11 cellular contexts compared by ENCODE assay signal in the genomic region with DNA sequence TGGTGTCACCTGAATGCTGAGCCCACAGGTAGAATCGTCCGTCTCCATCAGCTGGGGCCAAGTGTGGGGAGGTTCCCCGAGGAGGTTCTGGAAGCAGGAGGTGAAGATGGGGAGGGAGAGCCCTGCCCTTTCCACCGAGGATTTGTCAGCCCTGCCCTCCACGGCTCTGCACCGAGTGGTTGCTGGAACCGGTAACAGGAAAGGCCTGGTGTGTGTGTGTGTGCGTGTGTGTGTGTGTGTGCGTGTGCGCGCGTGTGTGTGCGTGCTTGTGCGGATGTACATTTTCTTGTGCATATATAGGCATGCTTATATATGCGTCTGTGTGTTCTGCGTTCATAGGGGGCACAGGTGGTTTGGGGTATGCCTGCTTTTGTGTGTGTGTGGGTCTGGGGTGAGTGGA. TPM values are rescaled to one million over a fixed set of nuclear protein-coding genes. Genes with fewer than 3 reads are reported as not detected.
DNase-seq lines count a peak whose midpoint lies in the region; ATAC-seq and TF ChIP-seq lines count a peak whose summit lies in the region.
"Had no signal": no experiment of that assay in that cellular context is flagged by ENCODE, and none has a peak within 500 bp of the region (broad histone marks: within the 10 kb centered on the region; RNA-seq: fewer than 3 reads in every experiment).

No MANE protein-coding gene starts in this region.

- RAD21 ChIA-PET in HCT116 (lab: Charles Lee; ENCODE audit: low non-redundant PET in 1 of 2, low total read pairs in 2 of 2, uncharacterized antibody in 2 of 2, unreplicated experiment in 2 of 2): interaction anchor here in 1 of 2 experiments (1.0 kb wide), 1 partner anchor 335 kb away, joined by 3 read pairs; no protein-coding TSS in a partner anchor

- H3K27me3 ChIP-seq in HCT116 (ENCODE audit: insufficient read depth, low read length) (no peaks in the 10 kb centered on the region), MM.1S (replicated peaks; ENCODE audit: insufficient read depth, low read length) (peaks cover 55% of the 10 kb centered on the region)

- H2AFZ ChIP-seq in HCT116 (ENCODE audit: low read depth, low read length, poor library complexity, severe bottlenecking) (no peak overlapping the region), MM.1S (ENCODE audit: low read length) (no peak overlapping the region)

- H4K20me1 ChIP-seq in HCT116 (ENCODE audit: insufficient read depth): no peaks in the 10 kb centered on the region
- H4K20me1 ChIP-seq in MM.1S (ENCODE audit: insufficient read depth, low read length): no peaks in the 10 kb centered on the region

- no peaks in the 10 kb centered on the region for H3F3A ChIP-seq in MM.1S (ENCODE audit: insufficient read depth, low read length)

- POLR2A ChIA-PET in HCT116 (lab: Charles Lee): no interaction called here

- no peak for TF ChIP-seq CTCF in HCT116 (IDR thresholded peaks at IDR 0.05 in 2 of 3, conservative IDR thresholded peaks at IDR 0.05 in 1 of 3; ENCODE audit: borderline replicate concordance in 1 of 3, insufficient read depth in 1 of 3, low read depth in 2 of 3, low read length in 2 of 3)
- TF ChIP-seq CTCF in MM.1S (IDR thresholded peaks at IDR 0.05; ENCODE audit: low read length): no peak

- no TSS peak for BruUV-seq in HCT116 (replicated peaks; lab: Mats Ljungman, UMichigan)

- peaks cover 32 to 55% of the 10 kb centered on the region in 2 experiments for H3K4me1 ChIP-seq in HCT116 (ENCODE audit: control insufficient read depth in 1 of 2, insufficient read depth in 2 of 2, low read length in 2 of 2)
- H3K4me1 ChIP-seq in MM.1S (ENCODE audit: low read length): no peaks in the 10 kb centered on the region

- TF ChIP-seq RAD21 in HCT116 (IDR thresholded peaks at IDR 0.05; ENCODE audit: low read depth): no peak

- H3K27ac ChIP-seq in HCT116 (ENCODE audit: low read depth, low read length) (no peak overlapping the region), skin epidermis (peak overlapping the region in 12 of 21 experiments; percentile 1 to 96 (median 72)), MM.1S (ENCODE audit: low read length) (no peak overlapping the region)
- H3K27ac ChIP-seq: SK-N-MC had no signal

- DNase-seq in HCT116 (ENCODE audit: low read depth, low spot score) (no peak), MM.1S (no peak), cerebellar cortex (ENCODE audit: low spot score) (no peak)
- peak; percentile 32 for DNase-seq in activated CD4-positive, alpha-beta T cell treated with anti-CD3 and anti-CD28 coated beads, Interleukin-2, amount 50 U/mL, for 1 hour
- DNase-seq: cerebellar nuclear complex; NCI-H345; stimulated activated CD4-positive, alpha-beta T cell treated with anti-CD3 and anti-CD28 coated beads, Interleukin-15, amount 100 ng/mL, for 24 hours had no signal

- intact Hi-C loops in HCT116 (cut with micrococcal nuclease): loop anchor here (5.0 kb wide), 1 partner anchor 395 kb away; the partner anchor contains the start of genes EMC1 and MRTO4

- H3K9me2 ChIP-seq in HCT116 (ENCODE audit: insufficient read depth) (no peaks in the 10 kb centered on the region), MM.1S (replicated peaks; ENCODE audit: insufficient read depth, low read length) (no peaks in the 10 kb centered on the region)

- H3K36me3 ChIP-seq in HCT116 (ENCODE audit: control insufficient read depth in 1 of 2, insufficient read depth in 2 of 2, low read length in 2 of 2) (no peaks in the 10 kb centered on the region), MM.1S (replicated peaks; ENCODE audit: insufficient read depth, low read length) (no peaks in the 10 kb centered on the region)

- H3K4me3 ChIP-seq in HCT116 (replicated peaks in 1 of 2; ENCODE audit: low read depth in 1 of 2, low read length in 2 of 2) (no peak overlapping the region), skin epidermis (peak overlapping the region in 1 of 7 experiments; percentile 5), MM.1S (ENCODE audit: low read length) (no peak overlapping the region)
- H3K4me3 ChIP-seq: SK-N-MC had no signal

- CTCF ChIA-PET in HCT116 (lab: Charles Lee): interaction anchor here (0.8 kb wide), 1 partner anchor 7 kb away, joined by 3 read pairs; no protein-coding TSS in a partner anchor

- no peak overlapping the region for H3K9ac ChIP-seq in HCT116 (ENCODE audit: low read length)
- H3K9ac ChIP-seq in MM.1S (ENCODE audit: low read length): no peak overlapping the region

- H3K79me2 ChIP-seq in HCT116 (ENCODE audit: insufficient read depth, low read length): peaks cover 65% of the 10 kb centered on the region
- H3K79me2 ChIP-seq in MM.1S (ENCODE audit: low read length): no peaks in the 10 kb centered on the region

- no peak for ATAC-seq in HCT116
- peak; percentile 35 for ATAC-seq in esophagus mucosa
- ATAC-seq in HG03439 (IDR thresholded peaks at IDR 0.05; ENCODE audit: unreplicated experiment): no peak

- no peak for TF ChIP-seq POLR2A in HCT116 (IDR thresholded peaks at IDR 0.05; ENCODE audit: borderline replicate concordance, extremely low read depth, insufficient read depth, insufficient read length)

- no peaks in the 10 kb centered on the region for H3K9me3 ChIP-seq in HCT116 (ENCODE audit: control insufficient read depth in 1 of 2, insufficient read depth in 1 of 2, low read depth in 1 of 2, low read length in 2 of 2)
- no peaks in the 10 kb centered on the region for H3K9me3 ChIP-seq in MM.1S (replicated peaks; ENCODE audit: insufficient read depth, low read length)

- 0 out of 2 replicates have a peak overlapping the region, but pooled peaks have one; percentile 16 for H3K4me2 ChIP-seq in HCT116 (ENCODE audit: low read length)
- H3K4me2 ChIP-seq in MM.1S (ENCODE audit: low read depth, low read length): no peak overlapping the region

TF ChIP-seq in HCT116, 20 proteins besides CTCF, POLR2A, EP300 and RAD21:
- TF ChIP-seq EZH2phosphoT487 (IDR thresholded peaks at IDR 0.05; ENCODE audit: borderline replicate concordance) (no peak), POLR2AphosphoS5 (IDR thresholded peaks at IDR 0.05; ENCODE audit: low read depth, low read length) (no peak), REST (IDR thresholded peaks at IDR 0.05; ENCODE audit: low read depth) (no peak), ELF1 (IDR thresholded peaks at IDR 0.05; ENCODE audit: borderline replicate concordance, low read depth) (no peak), SIN3A (IDR thresholded peaks at IDR 0.05; ENCODE audit: low read depth) (no peak), ZFX (IDR thresholded peaks at IDR 0.05) (no peak), CEBPB (IDR thresholded peaks at IDR 0.05; ENCODE audit: low read depth) (no peak), SRF (IDR thresholded peaks at IDR 0.05; ENCODE audit: low read depth) (no peak), FOSL1 (IDR thresholded peaks at IDR 0.05; ENCODE audit: low read depth) (no peak), CBX3 (IDR thresholded peaks at IDR 0.05; ENCODE audit: low read depth) (no peak), YY1 (IDR thresholded peaks at IDR 0.05; ENCODE audit: extremely low read depth, insufficient replicate concordance, low read depth, low read length) (no peak)
- TF ChIP-seq, protein P1, sequence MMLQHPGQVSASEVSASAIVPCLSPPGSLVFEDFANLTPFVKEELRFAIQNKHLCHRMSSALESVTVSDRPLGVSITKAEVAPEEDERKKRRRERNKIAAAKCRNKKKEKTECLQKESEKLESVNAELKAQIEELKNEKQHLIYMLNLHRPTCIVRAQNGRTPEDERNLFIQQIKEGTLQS (IDR thresholded peaks at IDR 0.05): no peak
TF ChIP-seq in HCT116: peak in this region for 0.

RNA-seq across cellular contexts. Expression of gene NBL1, which starts 3.5 kb away (rescaled TPM):
- 75.4 TPM for total RNA-seq in HCT116 (2021; ENCODE audit: unreplicated experiment)
- polyA plus RNA-seq in HCT116 (2012): 98.1 and 129 TPM in 2 replicates
- total RNA-seq in esophagus mucosa: 93.5 TPM

RNA-seq across cellular contexts. Expression of gene HTR6, which starts 17.0 kb away (rescaled TPM):
- total RNA-seq in HCT116 (2021; ENCODE audit: unreplicated experiment) (0.57 TPM), esophagus mucosa (not detected)
- 0.60 and 0.72 TPM in 2 replicates for polyA plus RNA-seq in HCT116 (2012)

Comparison
In these comparisons a context has a peak if more than half of its experiments do, and no peak if none do; other contexts are left out.
1. H3K27ac ChIP-seq: peak in skin epidermis (12 of 21); none in HCT116 (single experiment) and MM.1S (single experiment).